In genomic region chr13:100363351-100363750, GRCh38 we compare ENCODE assay signal across 13 cellular contexts.
A peak's percentile ranks its signal among the peaks of the same experiment; 100 is the strongest.
DNase-seq lines count a peak whose midpoint lies in the region; ATAC-seq, FAIRE-seq and TF ChIP-seq lines count a peak whose summit lies in the region.
"Had no signal": no experiment of that assay in that cellular context is flagged by ENCODE, and none has a peak within 500 bp of the region (broad histone marks: within the 10 kb centered on the region; RNA-seq: fewer than 3 reads in every experiment).

No MANE protein-coding gene starts in this region.

- POLR2A ChIA-PET in endothelial cell of umbilical vein (lab: Charles Lee): no interaction called here

- H3K9me3 ChIP-seq in endothelial cell of umbilical vein (replicated peaks; ENCODE audit: control insufficient read depth, insufficient read depth, low read length) (no peaks in the 10 kb centered on the region), ovary (no peaks in the 10 kb centered on the region), Karpas-422 (ENCODE audit: low read length) (no peaks in the 10 kb centered on the region)

- peaks cover 4% of the 10 kb centered on the region for H3K36me3 Mint-ChIP-seq in osteocyte (ENCODE audit: unreplicated experiment)

- TF ChIP-seq CTCF in endothelial cell of umbilical vein (IDR thresholded peaks at IDR 0.05; ENCODE audit: extremely low read depth in 1 of 2, insufficient read depth in 1 of 2, low read depth in 1 of 2, low read length in 2 of 2): no peak
- no peak for TF ChIP-seq CTCF in osteocyte (IDR thresholded peaks at IDR 0.05)
- TF ChIP-seq CTCF in ovary (IDR thresholded peaks at IDR 0.05): no peak

- no peak overlapping the region for H2AFZ ChIP-seq in endothelial cell of umbilical vein (ENCODE audit: low read depth, low read length)
- no peak overlapping the region for H2AFZ ChIP-seq in Karpas-422 (ENCODE audit: low read length)

- H3K27ac ChIP-seq in endothelial cell of umbilical vein (ENCODE audit: insufficient read depth, low read depth, low read length) (no peak overlapping the region), ovary (no peak overlapping the region), Karpas-422 (ENCODE audit: low read length) (no peak overlapping the region)

- no peak for FAIRE-seq in endothelial cell of umbilical vein (lab: Jason Lieb, UNC)
- no peak for FAIRE-seq in GM12891 (lab: Jason Lieb, UNC)

- peak; percentile 5 for DNase-seq in Daoy (ENCODE audit: low read depth)
- DNase-seq in NCI-H748 treated with DMSO at 0.1 percent for 48 hours (lab: John Stamatoyannopoulos, UW): peak; percentile 24
- peak; percentile 13 for DNase-seq in endothelial cell of umbilical vein (ENCODE audit: low read depth, low spot score)
- no peak for DNase-seq in osteocyte (ENCODE audit: extremely low spot score, unreplicated experiment)
- no peak for DNase-seq in ovary
- DNase-seq in Karpas-422: no peak
- DNase-seq in GM12891 (ENCODE audit: insufficient read length, low spot score): no peak
- DNase-seq: activated T-cell treated with anti-CD3 and anti-CD28 coated beads for 4 hours, amygdala, NCI-H1092, substantia nigra had no signal

- 13 to 18% (median 14%) methylated on average over 3 of the region's 3 CpGs for WGBS in ovary, 3 donors

- no peaks in the 10 kb centered on the region for H4K20me1 ChIP-seq in endothelial cell of umbilical vein (replicated peaks; ENCODE audit: control insufficient read depth, extremely low read depth, insufficient read depth, low read length)
- no peaks in the 10 kb centered on the region for H4K20me1 ChIP-seq in Karpas-422 (ENCODE audit: insufficient read depth, low read depth, low read length)

- no TSS peak for BruUV-seq in endothelial cell of umbilical vein (replicated peaks; lab: Mats Ljungman, UMichigan)

- intact Hi-C loops in endothelial cell of umbilical vein (cut with micrococcal nuclease): loop anchor here (5.0 kb wide), 1 partner anchor 1034 kb away; no protein-coding TSS in a partner anchor
- intact Hi-C loops in ovary (cut with DNase I): no loop called here

- H3K27me3 ChIP-seq in endothelial cell of umbilical vein (ENCODE audit: control insufficient read depth in 2 of 2, insufficient read depth in 2 of 2, low read length in 2 of 2) (no peaks in the 10 kb centered on the region), ovary (no peaks in the 10 kb centered on the region), Karpas-422 (ENCODE audit: low read length) (no peaks in the 10 kb centered on the region)

- H3K4me2 ChIP-seq in endothelial cell of umbilical vein (ENCODE audit: insufficient read depth, low read length): no peak overlapping the region
- H3K4me2 ChIP-seq in Karpas-422 (ENCODE audit: low read depth, low read length, poor library complexity, severe bottlenecking): no peak overlapping the region

- H3K4me3 Mint-ChIP-seq in osteocyte (ENCODE audit: unreplicated experiment): peak overlapping the region; percentile 38

- no peaks in the 10 kb centered on the region for H3K9me1 ChIP-seq in endothelial cell of umbilical vein (replicated peaks; ENCODE audit: control insufficient read depth, extremely low read depth, insufficient read depth, low read length)

- H3K4me1 Mint-ChIP-seq in osteocyte (ENCODE audit: unreplicated experiment): peaks cover 54% of the 10 kb centered on the region

- no peaks in the 10 kb centered on the region for H3K9me3 Mint-ChIP-seq in osteocyte (ENCODE audit: unreplicated experiment)

- no peaks in the 10 kb centered on the region for H3K9me2 ChIP-seq in Karpas-422 (replicated peaks; ENCODE audit: insufficient read depth, low read length)

- dilution Hi-C loops in endothelial cell of umbilical vein (cut with MboI; ENCODE audit: extremely low pct_ligation_motif_present, low sequenced_read_pairs): no loop called here

- TF ChIP-seq EP300 in ovary (IDR thresholded peaks at IDR 0.05): no peak

- peak overlapping the region; percentile 83 for H3K27ac Mint-ChIP-seq in osteocyte (ENCODE audit: unreplicated experiment)

- no peak for ATAC-seq in GM21447 (IDR thresholded peaks at IDR 0.05; ENCODE audit: unreplicated experiment)

- H3K4me3 ChIP-seq in endothelial cell of umbilical vein (replicated peaks in 1 of 3; ENCODE audit: insufficient read depth in 1 of 3, low read depth in 1 of 3, low read length in 3 of 3): no peak overlapping the region
- no peak overlapping the region for H3K4me3 ChIP-seq in ovary
- no peak overlapping the region for H3K4me3 ChIP-seq in Karpas-422 (ENCODE audit: low read length)
- H3K4me3 ChIP-seq: SK-N-MC had no signal

- H3K4me1 ChIP-seq in endothelial cell of umbilical vein (ENCODE audit: control insufficient read depth, extremely low read depth, insufficient read depth, low read length): peaks cover 12% of the 10 kb centered on the region
- H3K4me1 ChIP-seq in ovary (ENCODE audit: insufficient read depth): peaks cover 1% of the 10 kb centered on the region
- no peaks in the 10 kb centered on the region for H3K4me1 ChIP-seq in Karpas-422 (ENCODE audit: low read length)

- TF ChIP-seq POLR2A in endothelial cell of umbilical vein (IDR thresholded peaks at IDR 0.05; ENCODE audit: low read depth, low read length) (no peak), ovary (IDR thresholded peaks at IDR 0.05) (no peak), GM12891 (IDR thresholded peaks at IDR 0.05; ENCODE audit: low read depth, low read length) (no peak)

- H3K79me2 ChIP-seq in endothelial cell of umbilical vein (ENCODE audit: control insufficient read depth, insufficient read depth, low read length) (no peaks in the 10 kb centered on the region), Karpas-422 (ENCODE audit: low read length) (no peaks in the 10 kb centered on the region)

- H3K9ac ChIP-seq in endothelial cell of umbilical vein (replicated peaks; ENCODE audit: extremely low read depth, insufficient read depth, low read length) (no peak overlapping the region), Karpas-422 (ENCODE audit: low read length) (no peak overlapping the region)

- CTCF ChIA-PET in endothelial cell of umbilical vein (lab: Charles Lee): interaction anchor here (0.8 to 1.2 kb wide), 5 partner anchors 15 to 151 kb away, joined by 3 to 4 read pairs (median 4); no protein-coding TSS in a partner anchor

- H3K27me3 Mint-ChIP-seq in osteocyte (ENCODE audit: unreplicated experiment): no peaks in the 10 kb centered on the region

- no peaks in the 10 kb centered on the region for H3K36me3 ChIP-seq in endothelial cell of umbilical vein (ENCODE audit: control insufficient read depth in 2 of 2, extremely low read depth in 1 of 2, insufficient read depth in 2 of 2, low read length in 2 of 2)
- no peaks in the 10 kb centered on the region for H3K36me3 ChIP-seq in ovary
- H3K36me3 ChIP-seq in Karpas-422 (ENCODE audit: insufficient read depth, low read length): no peaks in the 10 kb centered on the region

TF ChIP-seq in endothelial cell of umbilical vein, 7 proteins besides CTCF, POLR2A, EP300 and RAD21:
- TF ChIP-seq POLR2AphosphoS5 (IDR thresholded peaks at IDR 0.05; ENCODE audit: insufficient read depth, low read depth, low read length) (no peak), MAX (IDR thresholded peaks at IDR 0.05; ENCODE audit: insufficient read depth, insufficient read length) (no peak), EZH2 (IDR thresholded peaks at IDR 0.05; ENCODE audit: borderline replicate concordance, low read depth, low read length, severe bottlenecking) (no peak), JUN (IDR thresholded peaks at IDR 0.05; ENCODE audit: borderline replicate concordance, insufficient read depth, insufficient read length, low read depth) (no peak), GATA2 (IDR thresholded peaks at IDR 0.05; ENCODE audit: insufficient read depth, insufficient read length, low read depth, low read length) (no peak)

TF ChIP-seq in GM12891, 5 proteins besides CTCF, POLR2A, EP300 and RAD21:
- TF ChIP-seq SPI1 (IDR thresholded peaks at IDR 0.05; ENCODE audit: low read depth, low read length): no peak
- TF ChIP-seq POLR2AphosphoS5 (IDR thresholded peaks at IDR 0.05; ENCODE audit: low read depth, low read length): no peak
- no peak for TF ChIP-seq POU2F2 (IDR thresholded peaks at IDR 0.05; ENCODE audit: low read depth, low read length)
- TF ChIP-seq TAF1 (IDR thresholded peaks at IDR 0.05; ENCODE audit: low read depth, low read length): no peak
- no peak for TF ChIP-seq PAX5 (IDR thresholded peaks at IDR 0.05; ENCODE audit: insufficient read depth, low read length, severe bottlenecking)
TF ChIP-seq in GM12891: peak in this region for 0.

Comparison
In these comparisons a context has a peak if more than half of its experiments do, and no peak if none do; other contexts are left out.
1. DNase-seq: peak in Daoy (single experiment), NCI-H748 treated with DMSO at 0.1 percent for 48 hours (single experiment) and endothelial cell of umbilical vein (single experiment); none in osteocyte (single experiment), ovary (0 of 5), Karpas-422 (single experiment) and GM12891 (single experiment).